Comparison of ENCODE assay signal across 19 cellular contexts in the genomic region with DNA sequence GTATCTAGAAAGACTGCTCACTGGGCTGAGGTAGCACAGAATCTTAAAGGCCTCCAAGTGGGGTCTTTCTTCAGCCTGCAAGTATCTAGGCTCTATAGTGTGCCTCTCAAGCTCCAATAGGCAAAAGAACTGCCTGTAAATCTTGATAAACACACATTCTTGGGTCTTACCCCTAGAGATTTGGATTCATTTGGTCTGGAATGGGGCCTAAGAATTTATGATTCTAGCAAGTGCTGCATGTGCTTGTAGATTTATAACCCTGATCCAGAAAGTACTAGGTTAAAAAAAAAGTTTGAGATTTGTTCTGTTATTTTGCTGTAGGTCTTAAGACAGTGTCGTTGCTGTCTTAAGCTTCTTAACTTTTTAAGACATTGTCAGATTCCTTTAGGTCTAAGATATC.
"Had no signal": no experiment of that assay in that cellular context is flagged by ENCODE, and none has a peak within 500 bp of the region (broad histone marks: within the 10 kb centered on the region; RNA-seq: fewer than 3 reads in every experiment).

No MANE protein-coding gene starts in this region.

- H3K9me3 ChIP-seq: colonic mucosa, right atrium auricular region, vagina had no signal

- H3K27me3 Mint-ChIP-seq: progenitor cell of endocrine pancreas; stimulated activated naive CD8-positive, alpha-beta T cell treated with anti-CD3 and anti-CD28 coated beads, Interleukin-15, Interleukin-2, amounts not matched to agents 100 ng/mL and 50 ng/mL, for 24 hours had no signal

- H3K4me3 Mint-ChIP-seq: neural crest cell; stimulated activated naive CD8-positive, alpha-beta T cell treated with anti-CD3 and anti-CD28 coated beads, Interleukin-15, Interleukin-2, amounts not matched to agents 100 ng/mL and 50 ng/mL, for 24 hours; T-helper 1 cell treated with Interleukin-12 subunit alpha and Interleukin-12 subunit beta and Interleukin-4 antibody, amounts not matched to agents 30 μg/mL and 1 μg/mL, for 36 hours had no signal

- H3K4me1 Mint-ChIP-seq: neural crest cell had no signal

- H3K27ac Mint-ChIP-seq: progenitor cell of endocrine pancreas; stimulated activated naive CD8-positive, alpha-beta T cell treated with anti-CD3 and anti-CD28 coated beads, Interleukin-15, Interleukin-2, amounts not matched to agents 100 ng/mL and 50 ng/mL, for 24 hours; T-helper 1 cell treated with Interleukin-12 subunit alpha and Interleukin-12 subunit beta and Interleukin-4 antibody, amounts not matched to agents 30 μg/mL and 1 μg/mL, for 36 hours had no signal

- H3K4me1 ChIP-seq: colonic mucosa, right atrium auricular region, vagina had no signal

- FAIRE-seq: kidney had no signal

- H3K27me3 ChIP-seq: brain microvascular endothelial cell, colonic mucosa, right atrium auricular region, vagina had no signal

- H3K4me3 ChIP-seq: colonic mucosa, lung, right atrium auricular region, vagina had no signal

- H3K27ac ChIP-seq: brain microvascular endothelial cell, colonic mucosa, right atrium auricular region, vagina had no signal

- DNase-seq: activated CD4-positive, alpha-beta T cell treated with anti-CD3 and anti-CD28 coated beads, Interleukin-2, amount 50 U/mL, for 4 hours; activated CD4-positive, CD25-positive, alpha-beta regulatory T cell treated with anti-CD3 and anti-CD28 coated beads, Interleukin-2, amount 50 U/mL, for 72 hours; anterior cingulate cortex; brain microvascular endothelial cell; central memory CD4-positive, alpha-beta T cell; colonic mucosa; erythroblast; hypothalamus; kidney; stimulated activated CD4-positive, alpha-beta T cell treated with anti-CD3 and anti-CD28 coated beads, Interleukin-2, amount 100 ng/mL, for 24 hours; trophoblast cell had no signal

- ATAC-seq: left lobe of liver had no signal
